In genomic region chr6:124530926-124531325, GRCh38 we compare ENCODE assay signal across 29 cellular contexts.
"Had no signal": no experiment of that assay in that cellular context is flagged by ENCODE, and none has a peak within 500 bp of the region (broad histone marks: within the 10 kb centered on the region; RNA-seq: fewer than 3 reads in every experiment).

No MANE protein-coding gene starts in this region.

- DNase-seq: activated CD4-positive, alpha-beta memory T cell treated with anti-CD3 and anti-CD28 coated beads for 36 hours; activated CD4-positive, alpha-beta T cell treated with anti-CD3 and anti-CD28 coated beads, Interleukin-2, amount 10 ng/mL, durations not matched to agents 24 days and 14 days; activated CD8-positive, alpha-beta memory T cell treated with anti-CD3 and anti-CD28 coated beads, Interleukin-2, amount 50 U/mL, for 4 hours; activated effector memory CD4-positive, alpha-beta T cell treated with anti-CD3 and anti-CD28 coated beads, Interleukin-2, amount 50 U/mL, for 16 hours; activated naive CD4-positive, alpha-beta T cell treated with anti-CD3 and anti-CD28 coated beads for 36 hours; activated naive CD8-positive, alpha-beta T cell treated with anti-CD3 and anti-CD28 coated beads for 36 hours; activated T-cell treated with anti-CD3 and anti-CD28 coated beads, Interleukin-2, amount 50 U/mL, for 1 hour; adrenal gland; cortex of kidney; effector memory CD8-positive, alpha-beta T cell; heart left ventricle; hypothalamus; immature natural killer cell; kidney; naive B cell; ovary; retina; stimulated activated CD4-positive, alpha-beta T cell treated with anti-CD3 and anti-CD28 coated beads, Interleukin-12 subunit alpha, Interleukin-12 subunit beta, amount 100 ng/mL, for 4 hours; stimulated activated CD4-positive, alpha-beta T cell treated with anti-CD3 and anti-CD28 coated beads, Interleukin-4, amount 100 ng/mL, for 24 hours; substantia nigra; upper lobe of left lung; WERI-Rb-1 had no signal

- H3K27ac ChIP-seq: adrenal gland, ascending aorta, cardiac muscle cell, heart left ventricle, ovary, skin epidermis, upper lobe of left lung, vagina, WERI-Rb-1 had no signal

- H3K4me3 ChIP-seq: adrenal gland, ascending aorta, cardiac muscle cell, heart left ventricle, ovary, skin epidermis, upper lobe of left lung, vagina had no signal

- H3K4me1 ChIP-seq: adrenal gland, ascending aorta, heart left ventricle, upper lobe of left lung, vagina had no signal

- H3K36me3 ChIP-seq: adrenal gland, ascending aorta, cardiac muscle cell, heart left ventricle, ovary, upper lobe of left lung, vagina, WERI-Rb-1 had no signal

- H3K9me3 ChIP-seq: adrenal gland, ascending aorta, heart left ventricle, ovary, upper lobe of left lung, vagina had no signal

- H3K27me3 ChIP-seq: adrenal gland, ascending aorta, cardiac muscle cell, heart left ventricle, ovary, upper lobe of left lung, vagina had no signal

- ATAC-seq: activated CD4-positive, CD25-positive, alpha-beta regulatory T cell treated with anti-CD3 and anti-CD28 coated beads, Interleukin-2, amount 50 U/mL, for 24 hours; effector memory CD8-positive, alpha-beta T cell; heart left ventricle; sciatic nerve; stimulated activated effector memory CD8-positive, alpha-beta T cell treated with anti-CD3 and anti-CD28 coated beads, Interleukin-12 subunit alpha, Interleukin-12 subunit beta, amount 100 ng/mL, for 72 hours had no signal
